Comparison of ENCODE assay signal across 23 cellular contexts in genomic region chrX:93419642-93420041, GRCh38.
DNase-seq lines count a peak whose midpoint lies in the region; ATAC-seq and TF ChIP-seq lines count a peak whose summit lies in the region.
"Had no signal": no experiment of that assay in that cellular context is flagged by ENCODE, and none has a peak within 500 bp of the region (broad histone marks: within the 10 kb centered on the region; RNA-seq: fewer than 3 reads in every experiment).

No MANE protein-coding gene starts in this region.

- H3K27me3 Mint-ChIP-seq in mesothelial cell of epicardium (ENCODE audit: low read depth) = no peaks in the 10 kb centered on the region
- H3K27me3 Mint-ChIP-seq: CD4-positive, alpha-beta memory T cell; IgD-negative memory B cell had no signal

- H3K4me1 ChIP-seq in body of pancreas (no peaks in the 10 kb centered on the region), parathyroid adenoma (no peaks in the 10 kb centered on the region)
- H3K4me1 ChIP-seq: BLaER1 had no signal

- H3K4me2 ChIP-seq in parathyroid adenoma (ENCODE audit: low read length) = no peak overlapping the region
- H3K4me2 ChIP-seq: BLaER1 had no signal

- TF ChIP-seq POLR2A in body of pancreas (IDR thresholded peaks at IDR 0.05) = no peak

- H3K9ac ChIP-seq in parathyroid adenoma = no peak overlapping the region
- H3K9ac ChIP-seq: BLaER1, GM23248 had no signal

- H3K4me3 Mint-ChIP-seq in mesothelial cell of epicardium = no peak overlapping the region
- H3K4me3 Mint-ChIP-seq: CD14-positive monocyte; CD4-positive, alpha-beta memory T cell; HFFc6; IgD-negative memory B cell had no signal

- WGBS in body of pancreas, 2 donors = 15 to 27% methylated on average over 1 of the region's 1 CpG

- no peaks in the 10 kb centered on the region for H3K9me3 ChIP-seq in body of pancreas
- H3K9me3 ChIP-seq in parathyroid adenoma (ENCODE audit: control insufficient read depth, low read length) = no peaks in the 10 kb centered on the region
- H3K9me3 ChIP-seq: BLaER1 had no signal

- H3K27me3 ChIP-seq in body of pancreas = no peaks in the 10 kb centered on the region
- H3K27me3 ChIP-seq in parathyroid adenoma (ENCODE audit: control insufficient read depth, insufficient read depth, low read length) = no peaks in the 10 kb centered on the region

- intact Hi-C loops in body of pancreas (cut with DNase I) = no loop called here

- peak overlapping the region; percentile 21 for H3K27ac Mint-ChIP-seq in mesothelial cell of epicardium
- H3K27ac Mint-ChIP-seq: CD14-positive monocyte; CD4-positive, alpha-beta memory T cell; HFFc6; IgD-negative memory B cell had no signal

- DNase-seq in DMS53 (lab: John Stamatoyannopoulos, UW) = peak; percentile 17
- DNase-seq in DMS53 treated with DMSO at 0.1 percent for 48 hours (lab: John Stamatoyannopoulos, UW; ENCODE audit: unreplicated experiment) = no peak
- DNase-seq in body of pancreas = no peak
- no peak for DNase-seq in mesothelial cell of epicardium (ENCODE audit: low spot score in 2 of 2, unreplicated experiment in 2 of 2)
- no peak for DNase-seq in germinal center (ENCODE audit: low spot score)
- DNase-seq in NCI-H1092 (lab: John Stamatoyannopoulos, UW) = no peak
- DNase-seq in GM13977 (ENCODE audit: low spot score) = no peak
- DNase-seq: 8988T; Calu3; CD4-positive, alpha-beta memory T cell; DMS153; DND-41; EL; GM23248; HFFc6; KBM-7 had no signal

- TF ChIP-seq CTCF in body of pancreas (IDR thresholded peaks at IDR 0.05) (no peak), mesothelial cell of epicardium (IDR thresholded peaks at IDR 0.05; ENCODE audit: unreplicated experiment) (no peak), parathyroid adenoma (IDR thresholded peaks at IDR 0.05) (no peak), GM13977 (IDR thresholded peaks at IDR 0.05; ENCODE audit: extremely low read depth, insufficient read depth, missing control alignments) (no peak)

- peak; percentile 54 for ATAC-seq in body of pancreas
- ATAC-seq: GM12878, HCT116, HepG2 had no signal

- H3K4me3 ChIP-seq in body of pancreas = no peak overlapping the region
- H3K4me3 ChIP-seq in parathyroid adenoma (ENCODE audit: low read depth, low read length) = no peak overlapping the region
- H3K4me3 ChIP-seq: BLaER1, GM12878, GM23248 had no signal

- H3K9me3 Mint-ChIP-seq in mesothelial cell of epicardium = peaks cover 14% of the 10 kb centered on the region
- H3K9me3 Mint-ChIP-seq: CD14-positive monocyte; CD4-positive, alpha-beta memory T cell; HFFc6 had no signal

- peaks cover 31% of the 10 kb centered on the region for H3K4me1 Mint-ChIP-seq in mesothelial cell of epicardium
- H3K4me1 Mint-ChIP-seq: CD14-positive monocyte; CD4-positive, alpha-beta memory T cell; IgD-negative memory B cell had no signal

- in situ Hi-C loops in GM13977 (cut with MboI; ENCODE audit: low pct_unique_long_range_greater_than_20kb, low sequenced_read_pairs, unreplicated experiment) = no loop called here

- H3K79me2 ChIP-seq in parathyroid adenoma = no peaks in the 10 kb centered on the region

- H3K36me3 ChIP-seq in body of pancreas (replicated peaks in 1 of 2; ENCODE audit: insufficient read depth in 1 of 2, low read depth in 2 of 2) (no peaks in the 10 kb centered on the region), parathyroid adenoma (ENCODE audit: control insufficient read depth, insufficient read depth, low read length) (no peaks in the 10 kb centered on the region)
- H3K36me3 ChIP-seq: BLaER1 had no signal

- peak overlapping the region; percentile 62 for H2AFZ ChIP-seq in parathyroid adenoma
- H2AFZ ChIP-seq: GM23248 had no signal

- peak overlapping the region in 2 of 4 donors; percentile 25 to 44 for H3K27ac ChIP-seq in body of pancreas
- no peak overlapping the region for H3K27ac ChIP-seq in parathyroid adenoma
- H3K27ac ChIP-seq: BLaER1, GM23248 had no signal

- H3K36me3 Mint-ChIP-seq in mesothelial cell of epicardium = no peaks in the 10 kb centered on the region
- H3K36me3 Mint-ChIP-seq: CD14-positive monocyte; CD4-positive, alpha-beta memory T cell; IgD-negative memory B cell had no signal
